In the genomic region with DNA sequence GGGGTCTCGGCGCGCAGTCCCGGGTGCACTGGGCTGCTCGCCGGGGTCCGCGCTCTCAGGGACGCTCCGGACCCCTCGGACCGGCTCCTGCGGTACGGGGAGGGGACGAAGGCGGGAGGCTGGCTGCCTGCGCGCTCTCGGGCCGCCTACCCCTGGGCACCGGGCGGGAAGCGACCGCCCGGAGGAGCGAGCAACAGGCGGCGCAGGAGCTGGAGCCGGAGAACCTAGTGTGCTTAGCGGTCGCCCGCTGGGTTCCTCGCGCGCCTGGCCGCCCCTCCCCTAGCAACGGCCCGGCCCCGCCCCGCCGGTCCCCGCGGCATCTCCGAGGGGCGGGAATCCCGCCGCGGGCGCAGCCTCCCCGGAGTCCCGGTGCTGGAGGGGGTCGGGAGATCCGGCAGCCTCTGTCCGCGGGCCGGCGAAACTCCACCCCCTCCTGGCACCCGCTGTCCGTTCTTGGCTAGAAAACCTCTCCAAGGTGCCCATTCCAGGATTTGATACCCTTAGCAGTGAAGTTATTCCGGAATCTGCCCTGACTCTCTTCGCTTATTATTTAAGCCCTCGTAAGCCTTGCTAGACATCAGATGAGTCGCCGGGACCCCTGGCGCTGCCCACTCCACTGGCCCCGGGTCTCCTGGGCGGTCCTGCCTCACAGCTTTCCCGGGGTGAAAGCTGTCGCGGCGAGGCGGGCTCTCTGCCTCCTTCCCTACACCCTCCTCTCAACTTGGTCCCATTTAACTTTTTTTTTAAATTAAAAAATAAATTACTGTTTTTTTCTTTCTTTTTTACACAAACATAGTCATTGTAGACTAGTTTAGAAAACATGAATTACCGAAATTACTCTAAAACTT, we compare ENCODE assay signal across 8 cellular contexts. TPM values are rescaled to one million over a fixed set of nuclear protein-coding genes. Genes with fewer than 3 reads are reported as not detected.
DNase-seq lines count a peak whose midpoint lies in the region; ATAC-seq and TF ChIP-seq lines count a peak whose summit lies in the region.

TSS of gene RPRML (minus strand) at position 231 of the 848 bp plus-strand sequence. CDS start 246 bp downstream, outside the sequence.

- intact Hi-C loops in left ventricle myocardium superior (cut with micrococcal nuclease) = no loop called here

- peak within 1 kb of the TSS; percentile 35 for H3K4me3 ChIP-seq in retinal pigment epithelial cell (ENCODE audit: low read length)

- DNase-seq in NCI-H1436 (lab: John Stamatoyannopoulos, UW) = peak; percentile 41
- no peak for DNase-seq in NCI-H1436 treated with DMSO at 0.1 percent for 48 hours (lab: John Stamatoyannopoulos, UW)
- peak; percentile 38 to 79 for DNase-seq in NCI-H526 (lab: John Stamatoyannopoulos, UW)
- peak; percentile 42 for DNase-seq in activated naive CD4-positive, alpha-beta T cell treated with anti-CD3 and anti-CD28 coated beads, Interleukin-2, amount 50 U/mL, for 16 hours
- DNase-seq in left ventricle myocardium superior = peak; percentile 62
- no peak for DNase-seq in retinal pigment epithelial cell (ENCODE audit: low read depth)
- no peak for DNase-seq in foreskin melanocyte

- no peak for TF ChIP-seq CTCF in retinal pigment epithelial cell (conservative IDR thresholded peaks at IDR 0.05; ENCODE audit: low read depth, low read length)

- ATAC-seq in left ventricle myocardium superior = peak; percentile 83
- no peak for ATAC-seq in GM21786 (IDR thresholded peaks at IDR 0.05; ENCODE audit: unreplicated experiment)

RNA-seq across cellular contexts. Expression of gene RPRML, which starts in this region (rescaled TPM):
- 0.32 TPM for total RNA-seq in left ventricle myocardium superior

Comparison
In these comparisons a context has a peak if more than half of its experiments do, and no peak if none do; other contexts are left out.
1. DNase-seq: peak in NCI-H1436 (single experiment), NCI-H526 (2 of 2) and activated naive CD4-positive, alpha-beta T cell treated with anti-CD3 and anti-CD28 coated beads, Interleukin-2, amount 50 U/mL, for 16 hours (single experiment); none in NCI-H1436 treated with DMSO at 0.1 percent for 48 hours (single experiment), retinal pigment epithelial cell (single experiment) and foreskin melanocyte (single experiment).
2. Peak in DNase-seq and ATAC-seq in left ventricle myocardium superior; RNA of the gene not detected or under 1 TPM.